23 cellular contexts compared by ENCODE assay signal in genomic region chr3:161744366-161744765, GRCh38.
A peak's percentile ranks its signal among the peaks of the same experiment; 100 is the strongest.
DNase-seq lines count a peak whose midpoint lies in the region; FAIRE-seq and TF ChIP-seq lines count a peak whose summit lies in the region.
"Had no signal": no experiment of that assay in that cellular context is flagged by ENCODE, and none has a peak within 500 bp of the region (broad histone marks: within the 10 kb centered on the region; RNA-seq: fewer than 3 reads in every experiment).

No MANE protein-coding gene starts in this region.

- DNase-seq in D721Med (ENCODE audit: insufficient read length, low spot score) (no peak), SK-N-DZ (ENCODE audit: low spot score) (peak; percentile 65), glutamatergic neuron (no peak), retinal pigment epithelial cell (ENCODE audit: low read depth) (peak; percentile 56), epidermal melanocyte (ENCODE audit: insufficient read length, low spot score) (no peak), GM12892 (ENCODE audit: insufficient read length) (no peak), ecto neural progenitor cell (ENCODE audit: low spot score) (no peak)
- DNase-seq: Caco-2; CD4-positive, CD25-positive, alpha-beta regulatory T cell; CD8-positive, alpha-beta T cell; DMS 273 treated with DMSO at 0.1 percent for 48 hours; DMS79; EL; GDM1; GOT3; HFFc6 had no signal

- peak overlapping the region; percentile 1 for H3K27ac Mint-ChIP-seq in glutamatergic neuron (ENCODE audit: unreplicated experiment)
- H3K27ac Mint-ChIP-seq: B cell; CD4-positive, CD25-positive, alpha-beta regulatory T cell; CD8-positive, alpha-beta T cell; HFFc6 had no signal

- peak; percentile 6 for FAIRE-seq in D721Med (lab: Jason Lieb, UNC)
- no peak for FAIRE-seq in GM12892 (lab: Jason Lieb, UNC)
- FAIRE-seq: A204.1, GM12878, GM18507, H54 had no signal

- H3K9me3 Mint-ChIP-seq in glutamatergic neuron (ENCODE audit: unreplicated experiment) = no peaks in the 10 kb centered on the region

- H3K36me3 Mint-ChIP-seq in glutamatergic neuron (ENCODE audit: unreplicated experiment) = no peaks in the 10 kb centered on the region
- H3K36me3 Mint-ChIP-seq: CD4-positive, CD25-positive, alpha-beta regulatory T cell; CD8-positive, alpha-beta T cell had no signal

- no peak for TF ChIP-seq CTCF in D721Med (IDR thresholded peaks at IDR 0.05; ENCODE audit: insufficient read depth, missing control alignments)
- TF ChIP-seq CTCF in glutamatergic neuron (IDR thresholded peaks at IDR 0.05; ENCODE audit: partially characterized antibody, unreplicated experiment) = no peak
- no peak for TF ChIP-seq CTCF in retinal pigment epithelial cell (conservative IDR thresholded peaks at IDR 0.05; ENCODE audit: low read depth, low read length)

- no peak overlapping the region for H3K4me3 ChIP-seq in retinal pigment epithelial cell (ENCODE audit: low read length)
- H3K4me3 ChIP-seq: BLaER1, GM12878, HAP-1 had no signal

- H3K4me3 Mint-ChIP-seq in glutamatergic neuron (ENCODE audit: unreplicated experiment) = no peak overlapping the region
- H3K4me3 Mint-ChIP-seq: B cell; CD8-positive, alpha-beta T cell; HFFc6 had no signal

- TF ChIP-seq POLR2A in GM12892 (IDR thresholded peaks at IDR 0.05; ENCODE audit: low read depth, low read length) = no peak

- H3K27me3 Mint-ChIP-seq in glutamatergic neuron (ENCODE audit: unreplicated experiment) = no peaks in the 10 kb centered on the region
- H3K27me3 Mint-ChIP-seq: B cell; CD4-positive, CD25-positive, alpha-beta regulatory T cell had no signal

- no peaks in the 10 kb centered on the region for H3K4me1 Mint-ChIP-seq in glutamatergic neuron (ENCODE audit: low read depth, unreplicated experiment)
- H3K4me1 Mint-ChIP-seq: B cell; CD4-positive, CD25-positive, alpha-beta regulatory T cell had no signal

Comparison
In these comparisons a context has a peak if more than half of its experiments do, and no peak if none do; other contexts are left out.
1. DNase-seq: peak in SK-N-DZ (single experiment) and retinal pigment epithelial cell (single experiment); none in D721Med (single experiment), glutamatergic neuron (single experiment), epidermal melanocyte (single experiment), GM12892 (single experiment) and ecto neural progenitor cell (single experiment).